ENCODE assay signal across 8 cellular contexts in the genomic region with DNA sequence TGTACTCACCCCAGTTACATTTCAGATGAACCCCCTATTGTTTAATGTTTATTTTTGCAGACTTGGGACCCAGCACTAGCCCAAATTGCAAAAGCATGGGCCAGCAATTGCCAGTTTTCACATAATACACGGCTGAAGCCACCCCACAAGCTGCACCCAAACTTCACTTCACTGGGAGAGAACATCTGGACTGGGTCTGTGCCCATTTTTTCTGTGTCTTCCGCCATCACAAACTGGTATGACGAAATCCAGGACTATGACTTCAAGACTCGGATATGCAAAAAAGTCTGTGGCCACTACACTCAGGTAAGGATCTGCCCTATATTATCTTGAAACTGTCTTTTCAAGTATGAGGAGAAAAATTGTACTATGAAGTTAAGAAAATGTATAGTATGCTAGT.
A peak's percentile ranks its signal among the peaks of the same experiment; 100 is the strongest.
DNase-seq lines count a peak whose midpoint lies in the region; ATAC-seq and TF ChIP-seq lines count a peak whose summit lies in the region.

No MANE protein-coding gene starts in this region.

- peak; percentile 28 for DNase-seq in NOMO-1 treated with dmso at 0.1 percent for 144 hours (lab: John Stamatoyannopoulos, UW; ENCODE audit: unreplicated experiment)
- DNase-seq in epithelial cell of esophagus (ENCODE audit: low read depth), result peak; percentile 65
- DNase-seq in skeletal muscle cell (ENCODE audit: low read depth), result peak; percentile 54
- no peak for DNase-seq in GDM1 (lab: John Stamatoyannopoulos, UW)
- no peak for DNase-seq in iPS-NIHi11 (ENCODE audit: low spot score)

- peaks cover 27% of the 10 kb centered on the region for H3K4me1 ChIP-seq in ES-I3 (ENCODE audit: insufficient read depth, low read length)

- H3K36me3 ChIP-seq in ES-I3 (ENCODE audit: insufficient read depth, low read length), result no peaks in the 10 kb centered on the region

- no peaks in the 10 kb centered on the region for H3K9me3 ChIP-seq in ES-I3 (ENCODE audit: control insufficient read depth, insufficient read depth, low read length)

- no peak overlapping the region for H3K4me3 ChIP-seq in epithelial cell of esophagus (ENCODE audit: low read length)
- H3K4me3 ChIP-seq in skeletal muscle cell (ENCODE audit: low read depth, low read length), result peak overlapping the region; percentile 46

- no peak for TF ChIP-seq CTCF in epithelial cell of esophagus (IDR thresholded peaks at IDR 0.05; ENCODE audit: insufficient read depth, low read depth, low read length, missing control alignments)

- 0 out of 2 replicates have a peak overlapping the region, but pooled peaks have one; percentile 22 for H3K9ac ChIP-seq in ES-I3 (ENCODE audit: low read depth, low read length)

- no peak for ATAC-seq in GM19455 (IDR thresholded peaks at IDR 0.05; ENCODE audit: unreplicated experiment)
- no peak for ATAC-seq in HG03439 (IDR thresholded peaks at IDR 0.05; ENCODE audit: unreplicated experiment)

Comparison
In these comparisons a context has a peak if more than half of its experiments do, and no peak if none do; other contexts are left out.
1. DNase-seq: peak in NOMO-1 treated with dmso at 0.1 percent for 144 hours (single experiment), epithelial cell of esophagus (single experiment) and skeletal muscle cell (single experiment); none in GDM1 (single experiment) and iPS-NIHi11 (single experiment).